29 cellular contexts compared by ENCODE assay signal in the genomic region with DNA sequence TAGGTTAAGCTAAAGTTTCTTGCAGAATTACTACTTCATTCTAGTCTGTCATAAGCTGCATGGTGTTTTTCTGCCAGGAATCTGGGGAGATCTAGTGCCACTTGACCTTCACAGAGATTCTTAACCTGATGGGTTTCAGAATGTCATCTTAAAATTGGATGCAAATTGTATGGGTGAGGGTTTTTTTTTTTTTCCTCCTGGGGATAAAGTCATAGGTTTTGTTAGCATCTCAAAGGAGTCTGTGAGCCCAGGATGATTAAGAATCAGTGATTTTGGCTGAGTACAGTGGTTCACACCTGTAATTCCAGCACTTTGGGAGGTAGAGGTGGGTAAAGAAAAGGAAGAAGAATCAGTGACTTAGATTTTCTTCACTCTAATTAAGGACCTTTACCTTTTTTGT. TPM values are rescaled to one million over a fixed set of nuclear protein-coding genes. Genes with fewer than 3 reads are reported as not detected.
DNase-seq lines count a peak whose midpoint lies in the region; ATAC-seq, FAIRE-seq and TF ChIP-seq lines count a peak whose summit lies in the region.
"Had no signal": no experiment of that assay in that cellular context is flagged by ENCODE, and none has a peak within 500 bp of the region (broad histone marks: within the 10 kb centered on the region; RNA-seq: fewer than 3 reads in every experiment).

No MANE protein-coding gene starts in this region.

- H3K27ac ChIP-seq in Karpas-422 (ENCODE audit: low read length), result no peak overlapping the region; the same call in 1 of the 2 replicates
- no peak overlapping the region for H3K27ac ChIP-seq in GM12878 (ENCODE audit: control insufficient read depth, insufficient read depth)
- H3K27ac ChIP-seq: BLaER1 had no signal

- DNase-seq in Karpas-422 (peak; percentile 56), GM12878 (ENCODE audit: low read depth, low spot score) (no peak), middle frontal gyrus (ENCODE audit: extremely low spot score, low spot score) (no peak), SHP77 (lab: John Stamatoyannopoulos, UW) (no peak)
- no peak for DNase-seq in stimulated activated naive B cell treated with anti-CD40 and anti-IgM and Interleukin-4, amounts not matched to agents 10 μg/mL and 1 μg/mL and 100 μg/mL, for 72 hours
- DNase-seq in activated naive CD8-positive, alpha-beta T cell treated with anti-CD3 and anti-CD28 coated beads for 36 hours, result no peak
- DNase-seq: 8988T; ACHN; BE2C; C1 segment of cervical spinal cord; CD4-positive, alpha-beta memory T cell; CD4-positive, CD25-positive, alpha-beta regulatory T cell; CD8-positive, alpha-beta memory T cell; COR-L47; DMS 273 treated with DMSO at 0.1 percent for 48 hours; DMS153; DMS53; DMS79; DND-41; EL; GDM1 had no signal

- intact Hi-C loops in GM12878 (cut with micrococcal nuclease; ENCODE audit: unreplicated experiment), result no loop called here

- peaks cover 3% of the 10 kb centered on the region for H3K4me1 Mint-ChIP-seq in activated T-helper 17 cell treated with anti-CD3 and anti-CD28 coated beads, Interleukin-2, amount 50 U/mL, for 72 hours
- peaks cover 0 to 6% of the 10 kb centered on the region in 2 donors for H3K4me1 Mint-ChIP-seq in stimulated activated naive B cell treated with anti-CD40 and anti-IgM and Interleukin-4, amounts not matched to agents 10 μg/mL and 1 μg/mL and 100 μg/mL, for 72 hours
- H3K4me1 Mint-ChIP-seq in activated naive CD8-positive, alpha-beta T cell treated with anti-CD3 and anti-CD28 coated beads for 36 hours, result no peaks in the 10 kb centered on the region
- H3K4me1 Mint-ChIP-seq: CD14-positive monocyte; CD4-positive, alpha-beta memory T cell had no signal

- FAIRE-seq in GM12878 (lab: Jason Lieb, UNC), result no peak
- FAIRE-seq: A204.1, GM12891, GM19239 had no signal

- no peaks in the 10 kb centered on the region for H4K20me1 ChIP-seq in Karpas-422 (ENCODE audit: insufficient read depth, low read depth, low read length)
- no peaks in the 10 kb centered on the region for H4K20me1 ChIP-seq in GM12878 (ENCODE audit: control insufficient read depth, insufficient read depth)
- H4K20me1 ChIP-seq: BLaER1 had no signal

- SMC1A ChIA-PET in GM12878 (lab: Charles Lee; ENCODE audit: uncharacterized antibody, unreplicated experiment), result interaction anchor here (1.0 to 5.2 kb wide), 4 partner anchors 9 to 146 kb away, joined by 3 to 19 read pairs (median 4); no protein-coding TSS in a partner anchor

- RAD21 ChIA-PET in GM12878 (lab: Charles Lee; ENCODE audit: unreplicated experiment), result no interaction called here

- CTCF ChIA-PET in GM12878 (lab: Yijun Ruan, JAX), result interaction anchor here (0.7 kb wide), 1 partner anchor 179 kb away, joined by 3 read pairs; no protein-coding TSS in a partner anchor

- no peak for TF ChIP-seq EP300 in GM12878 (IDR thresholded peaks at IDR 0.05; ENCODE audit: borderline replicate concordance in 1 of 2, control insufficient read depth in 1 of 2, low read depth in 2 of 2, low read length in 2 of 2)

- no peaks in the 10 kb centered on the region for H3K36me3 Mint-ChIP-seq in activated T-helper 17 cell treated with anti-CD3 and anti-CD28 coated beads, Interleukin-2, amount 50 U/mL, for 72 hours (ENCODE audit: low read depth)
- no peaks in the 10 kb centered on the region for H3K36me3 Mint-ChIP-seq in stimulated activated naive B cell treated with anti-CD40 and anti-IgM and Interleukin-4, amounts not matched to agents 10 μg/mL and 1 μg/mL and 100 μg/mL, for 72 hours
- H3K36me3 Mint-ChIP-seq in activated naive CD8-positive, alpha-beta T cell treated with anti-CD3 and anti-CD28 coated beads for 36 hours, result no peaks in the 10 kb centered on the region
- H3K36me3 Mint-ChIP-seq: CD14-positive monocyte had no signal

- H3K4me2 ChIP-seq in Karpas-422 (ENCODE audit: low read depth, low read length, poor library complexity, severe bottlenecking) (peak overlapping the region; percentile 51), GM12878 (ENCODE audit: control insufficient read depth, insufficient read depth) (no peak overlapping the region)
- H3K4me2 ChIP-seq: BLaER1 had no signal

- TF ChIP-seq RAD21 in GM12878 (IDR thresholded peaks at IDR 0.05; ENCODE audit: insufficient read depth, low read depth, low read length), result no peak

- H3K27ac Mint-ChIP-seq in activated T-helper 17 cell treated with anti-CD3 and anti-CD28 coated beads, Interleukin-2, amount 50 U/mL, for 72 hours, result no peak overlapping the region
- H3K27ac Mint-ChIP-seq in stimulated activated naive B cell treated with anti-CD40 and anti-IgM and Interleukin-4, amounts not matched to agents 10 μg/mL and 1 μg/mL and 100 μg/mL, for 72 hours, result no peak overlapping the region
- no peak overlapping the region for H3K27ac Mint-ChIP-seq in activated naive CD8-positive, alpha-beta T cell treated with anti-CD3 and anti-CD28 coated beads for 36 hours
- H3K27ac Mint-ChIP-seq: CD14-positive monocyte; CD4-positive, alpha-beta memory T cell; CD4-positive, CD25-positive, alpha-beta regulatory T cell; CD8-positive, alpha-beta memory T cell had no signal

- H3K9me3 Mint-ChIP-seq in activated T-helper 17 cell treated with anti-CD3 and anti-CD28 coated beads, Interleukin-2, amount 50 U/mL, for 72 hours, result no peaks in the 10 kb centered on the region
- H3K9me3 Mint-ChIP-seq in stimulated activated naive B cell treated with anti-CD40 and anti-IgM and Interleukin-4, amounts not matched to agents 10 μg/mL and 1 μg/mL and 100 μg/mL, for 72 hours, result no peaks in the 10 kb centered on the region
- H3K9me3 Mint-ChIP-seq in activated naive CD8-positive, alpha-beta T cell treated with anti-CD3 and anti-CD28 coated beads for 36 hours, result no peaks in the 10 kb centered on the region
- H3K9me3 Mint-ChIP-seq: CD4-positive, alpha-beta memory T cell; CD8-positive, alpha-beta memory T cell had no signal

- no peak for TF ChIP-seq POLR2A in GM12878 (IDR thresholded peaks at IDR 0.05; ENCODE audit: low read depth, low read length)

- H3K27me3 ChIP-seq in Karpas-422 (ENCODE audit: low read length) (no peaks in the 10 kb centered on the region), GM12878 (replicated peaks in 1 of 2; ENCODE audit: control insufficient read depth in 2 of 2, insufficient read depth in 2 of 2, low read length in 1 of 2) (no peaks in the 10 kb centered on the region)
- H3K27me3 ChIP-seq: BLaER1 had no signal

- H3K4me1 ChIP-seq in Karpas-422 (ENCODE audit: low read length) (peaks cover 41% of the 10 kb centered on the region), GM12878 (ENCODE audit: control insufficient read depth, insufficient read depth, low read length) (peaks cover 24% of the 10 kb centered on the region)
- H3K4me1 ChIP-seq: BE2C, BLaER1 had no signal

- BruUV-seq in GM12878 (replicated peaks; lab: Mats Ljungman, UMichigan), result no TSS peak

- in situ Hi-C loops in GM12878 (cut with MboI), result no loop called here

- no peak for TF ChIP-seq CTCF in GM12878 (IDR thresholded peaks at IDR 0.05 in 2 of 3, conservative IDR thresholded peaks at IDR 0.05 in 1 of 3; ENCODE audit: control insufficient read depth in 2 of 3, extremely low read depth in 1 of 3, insufficient read depth in 1 of 3, low read depth in 3 of 3, low read length in 3 of 3)

- H3K9me3 ChIP-seq in Karpas-422 (ENCODE audit: low read length) (no peaks in the 10 kb centered on the region), GM12878 (replicated peaks; ENCODE audit: control insufficient read depth, insufficient read depth, low read length) (no peaks in the 10 kb centered on the region; the same call in 2 of the 3 replicates)
- H3K9me3 ChIP-seq: BE2C, BLaER1 had no signal

- POLR2A ChIA-PET in GM12878 (lab: Charles Lee), result interaction anchor here (1.5 kb wide), 1 partner anchor 29 kb away, joined by 3 read pairs; no protein-coding TSS in a partner anchor

- peaks cover 37% of the 10 kb centered on the region for H3K27me3 Mint-ChIP-seq in activated T-helper 17 cell treated with anti-CD3 and anti-CD28 coated beads, Interleukin-2, amount 50 U/mL, for 72 hours
- peaks cover 38% of the 10 kb centered on the region in 2 donors for H3K27me3 Mint-ChIP-seq in stimulated activated naive B cell treated with anti-CD40 and anti-IgM and Interleukin-4, amounts not matched to agents 10 μg/mL and 1 μg/mL and 100 μg/mL, for 72 hours
- peaks cover 13% of the 10 kb centered on the region for H3K27me3 Mint-ChIP-seq in activated naive CD8-positive, alpha-beta T cell treated with anti-CD3 and anti-CD28 coated beads for 36 hours
- H3K27me3 Mint-ChIP-seq: CD4-positive, CD25-positive, alpha-beta regulatory T cell had no signal

- no peak overlapping the region for H3K4me3 Mint-ChIP-seq in activated T-helper 17 cell treated with anti-CD3 and anti-CD28 coated beads, Interleukin-2, amount 50 U/mL, for 72 hours
- H3K4me3 Mint-ChIP-seq in stimulated activated naive B cell treated with anti-CD40 and anti-IgM and Interleukin-4, amounts not matched to agents 10 μg/mL and 1 μg/mL and 100 μg/mL, for 72 hours, result no peak overlapping the region
- no peak overlapping the region for H3K4me3 Mint-ChIP-seq in activated naive CD8-positive, alpha-beta T cell treated with anti-CD3 and anti-CD28 coated beads for 36 hours
- H3K4me3 Mint-ChIP-seq: CD14-positive monocyte; CD4-positive, alpha-beta memory T cell; CD4-positive, CD25-positive, alpha-beta regulatory T cell had no signal

- no peaks in the 10 kb centered on the region for H3K9me2 ChIP-seq in Karpas-422 (replicated peaks; ENCODE audit: insufficient read depth, low read length)

- H3K9ac ChIP-seq in Karpas-422 (ENCODE audit: low read length) (0 out of 2 replicates have a peak overlapping the region, but pooled peaks have one; percentile 2), GM12878 (ENCODE audit: control insufficient read depth, insufficient read depth, low read length) (no peak overlapping the region)
- H3K9ac ChIP-seq: BLaER1 had no signal

- no peak overlapping the region for H2AFZ ChIP-seq in Karpas-422 (ENCODE audit: low read length)
- no peak overlapping the region for H2AFZ ChIP-seq in GM12878 (ENCODE audit: control insufficient read depth, low read depth, low read length)

- H3K79me2 ChIP-seq in Karpas-422 (ENCODE audit: low read length), result no peaks in the 10 kb centered on the region
- no peaks in the 10 kb centered on the region for H3K79me2 ChIP-seq in GM12878 (ENCODE audit: control insufficient read depth, insufficient read depth, low read length)

- H3K4me3 ChIP-seq in Karpas-422 (ENCODE audit: low read length) (no peak overlapping the region), GM12878 (no peak overlapping the region)
- H3K4me3 ChIP-seq: BLaER1 had no signal

- ATAC-seq in activated T-helper 17 cell treated with anti-CD3 and anti-CD28 coated beads, Interleukin-2, amount 50 U/mL, for 72 hours (replicated peaks), result peak; percentile 11
- ATAC-seq in GM12878, result no peak
- ATAC-seq in stimulated activated naive B cell treated with anti-CD40 and anti-IgM and Interleukin-4, amounts not matched to agents 10 μg/mL and 1 μg/mL and 100 μg/mL, for 72 hours (replicated peaks), result peak; percentile 54 to 65
- ATAC-seq in GM21447 (IDR thresholded peaks at IDR 0.05; ENCODE audit: unreplicated experiment), result no peak

- H3K36me3 ChIP-seq in Karpas-422 (ENCODE audit: insufficient read depth, low read length) (no peaks in the 10 kb centered on the region), GM12878 (ENCODE audit: control insufficient read depth in 2 of 2, insufficient read depth in 2 of 2, low read length in 1 of 2) (no peaks in the 10 kb centered on the region)
- H3K36me3 ChIP-seq: BE2C, BLaER1 had no signal

RNA-seq across cellular contexts. Expression of a gene that starts 51.2 kb away (rescaled TPM):
- total RNA-seq in Karpas-422 (2014; rRNA removed; shearing (Covaris generic); ENCODE audit: low replicate concordance), result 9.3 and 10.2 TPM in 2 replicates
- 1 to 10 TPM; 1.7 to 4.3 TPM for total RNA-seq in activated T-helper 17 cell treated with anti-CD3 and anti-CD28 coated beads, Interleukin-2, amount 50 U/mL, for 72 hours
- total RNA-seq in GM12878 (2013; cell fraction: nucleolus; rRNA removed), result 1.1 and 1.4 TPM in 2 replicates
- total RNA-seq in GM12878 (2014; rRNA removed), result 0.96 and 1.3 TPM in 2 replicates
- total RNA-seq in GM12878 (2014; rRNA removed; fragmentation: Illumina TruSeq; extraction: Trizol), result 0.63 and 0.69 TPM in 2 replicates
- total RNA-seq in GM12878 (2021), result 0.69 and 1.0 TPM in 2 replicates
- polyA plus RNA-seq in GM12878 (2011; ENCODE audit: low read depth), result 0.50 TPM
- polyA plus RNA-seq in GM12878 (2011; rRNA removed), result 1.3 and 1.6 TPM in 2 replicates
- polyA plus RNA-seq in GM12878 (2011; cell fraction: cytosol; rRNA removed), result 1.5 and 1.7 TPM in 2 replicates
- polyA plus RNA-seq in GM12878 (2011; cell fraction: nucleus; rRNA removed), result 0.99 and 1.3 TPM in 2 replicates
- polyA plus RNA-seq in GM12878 (2012), result 0.76 and 1.0 TPM in 2 replicates
- polyA plus RNA-seq in GM12878 (2014; fragmentation: Illumina TruSeq; extraction: Trizol), result 0.47 and 0.74 TPM in 2 replicates
- polyA plus RNA-seq in GM12878 (2014; fragmentation: Nextera tagmentation; extraction: Ambion mirVana), result under 1 TPM; 0.27 to 0.35 TPM
- 0.37 and 0.84 TPM in 2 replicates for polyA plus RNA-seq in GM12878 (2014; rRNA removed)
- 1 to 10 TPM in 1 of 2 experiments, under 1 TPM in 1; 0.96 to 1.7 TPM for polyA plus RNA-seq in GM12878 (2016; fragmentation: Nextera tagmentation; extraction: Ambion mirVana)
- polyA minus RNA-seq in GM12878 (2011; rRNA and poly(A)+ RNA removed), result 1.5 and 1.9 TPM in 2 replicates
- polyA minus RNA-seq in GM12878 (2011; cell fraction: cytosol; rRNA and poly(A)+ RNA removed), result 1.2 and 1.6 TPM in 2 replicates
- polyA minus RNA-seq in GM12878 (2011; cell fraction: nucleus; rRNA and poly(A)+ RNA removed), result 1.6 and 2.1 TPM in 2 replicates
- 1 to 10 TPM; 2.0 to 2.1 TPM for total RNA-seq in activated naive CD8-positive, alpha-beta T cell treated with anti-CD3 and anti-CD28 coated beads for 36 hours
- total RNA-seq: Daoy had no signal
- polyA plus RNA-seq: CD14-positive monocyte had no signal

Comparison
In these comparisons a context has a peak if more than half of its experiments do, and no peak if none do; other contexts are left out.
1. ATAC-seq: peak in activated T-helper 17 cell treated with anti-CD3 and anti-CD28 coated beads, Interleukin-2, amount 50 U/mL, for 72 hours (single experiment) and stimulated activated naive B cell treated with anti-CD40 and anti-IgM and Interleukin-4, amounts not matched to agents 10 μg/mL and 1 μg/mL and 100 μg/mL, for 72 hours (2 of 2); none in GM12878 (single experiment) and GM21447 (single experiment).